8 cellular contexts compared by ENCODE assay signal in the genomic region with DNA sequence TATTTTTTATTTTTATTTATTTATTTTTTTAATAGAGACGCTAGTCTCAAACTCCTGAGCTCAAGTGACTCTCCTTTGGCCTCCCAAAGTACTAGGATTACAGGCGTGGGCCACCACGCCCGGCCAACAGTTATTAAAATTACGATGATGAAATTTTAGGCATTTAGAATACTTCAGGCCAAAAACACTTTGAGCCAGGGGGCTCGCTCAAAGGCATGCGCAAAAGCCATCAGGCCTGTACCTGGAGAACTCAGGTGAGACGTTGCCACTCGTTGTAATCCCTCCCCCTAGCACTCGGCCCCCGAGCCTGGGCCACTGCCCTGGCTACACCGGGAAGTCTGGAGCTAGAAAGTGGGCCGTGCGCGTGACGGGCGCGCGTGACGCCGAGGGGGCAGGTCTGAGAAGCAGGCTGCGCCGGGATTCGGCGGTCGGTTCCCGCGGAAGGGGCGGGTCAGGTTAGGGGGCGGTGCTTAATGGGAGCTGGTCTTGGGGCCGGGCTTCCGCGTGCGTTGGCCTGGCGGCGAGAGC. TPM values are rescaled to one million over a fixed set of nuclear protein-coding genes. Genes with fewer than 3 reads are reported as not detected.
DNase-seq lines count a peak whose midpoint lies in the region; ATAC-seq and TF ChIP-seq lines count a peak whose summit lies in the region.

No MANE protein-coding gene starts in this region.

- intact Hi-C loops in mammary epithelial cell (cut with micrococcal nuclease) = no loop called here

- dilution Hi-C loops in mammary epithelial cell (cut with HindIII; ENCODE audit: low sequenced_read_pairs) = no loop called here

- H4K20me1 ChIP-seq in mammary epithelial cell (ENCODE audit: insufficient read depth, low read length) = no peaks in the 10 kb centered on the region

- H3K36me3 ChIP-seq in mammary epithelial cell (ENCODE audit: insufficient read depth, low read length) (no peaks in the 10 kb centered on the region), iPS-20b (ENCODE audit: insufficient read depth, low read depth, low read length) (no peaks in the 10 kb centered on the region)

- H3K27me3 ChIP-seq in mammary epithelial cell (ENCODE audit: insufficient read depth, low read length) = no peaks in the 10 kb centered on the region
- no peaks in the 10 kb centered on the region for H3K27me3 ChIP-seq in iPS-20b (ENCODE audit: insufficient read depth, low read length)

- TF ChIP-seq CTCF in VCaP (conservative IDR thresholded peaks at IDR 0.05) (no peak), mammary epithelial cell (conservative IDR thresholded peaks at IDR 0.05 in 1 of 2, IDR thresholded peaks at IDR 0.05 in 1 of 2; ENCODE audit: extremely low read depth in 1 of 2, insufficient read depth in 1 of 2, low read depth in 1 of 2, low read length in 2 of 2) (no peak)

- CTCF ChIA-PET in mammary epithelial cell (lab: Charles Lee; ENCODE audit: low non-redundant PET) = interaction anchor here (0.6 kb wide), 2 partner anchors 88 kb away, joined by 3 read pairs; no protein-coding TSS in a partner anchor

- in situ Hi-C loops in ACHN (cut with HindIII; ENCODE audit: low pct_ligation_motif_present, low pct_unique_long_range_greater_than_20kb, low sequenced_read_pairs) (no loop called here), mammary epithelial cell (cut with MboI; ENCODE audit: low sequenced_read_pairs in 2 of 2) (no loop called here)

- peak overlapping the region; percentile 88 for H2AFZ ChIP-seq in mammary epithelial cell (ENCODE audit: low read depth, low read length)

- peaks cover 35% of the 10 kb centered on the region for H3K79me2 ChIP-seq in mammary epithelial cell (ENCODE audit: insufficient read depth, low read length)

- TSS peak; percentile 90 for BruUV-seq in mammary epithelial cell (replicated peaks; lab: Mats Ljungman, UMichigan)

- H3K4me3 ChIP-seq in mammary epithelial cell (replicated peaks in 1 of 3; ENCODE audit: insufficient read depth in 1 of 3, low read depth in 2 of 3, low read length in 3 of 3) = peak overlapping the region; percentile 33 to 46 (median 36)
- H3K4me3 ChIP-seq in iPS-20b (ENCODE audit: low read length) = peak overlapping the region; percentile 80
- peak overlapping the region; percentile 26 to 97 (median 46) for H3K4me3 ChIP-seq in skin epidermis

- H3K4me2 ChIP-seq in mammary epithelial cell (ENCODE audit: insufficient read depth, low read depth, low read length) = peak overlapping the region; percentile 68

- under 1% methylated on average over 18 of the region's 36 CpGs for WGBS in mammary epithelial cell (ENCODE audit: low coverage, missing lambda C conversion rate)

- H3K4me1 ChIP-seq in mammary epithelial cell (ENCODE audit: insufficient read depth, low read length) = no peaks in the 10 kb centered on the region
- H3K4me1 ChIP-seq in iPS-20b (ENCODE audit: insufficient read depth, low read length) = peaks cover 4% of the 10 kb centered on the region

- H3K9me3 ChIP-seq in mammary epithelial cell (replicated peaks; ENCODE audit: insufficient read depth, low read length) (no peaks in the 10 kb centered on the region), iPS-20b (ENCODE audit: insufficient read depth, low read depth, low read length) (no peaks in the 10 kb centered on the region)

- H3K9ac ChIP-seq in mammary epithelial cell (ENCODE audit: insufficient read depth, low read length) (peak overlapping the region; percentile 71), iPS-20b (ENCODE audit: low read depth, low read length) (peak overlapping the region; percentile 80; the same call in 1 of the 2 replicates)

- peak; percentile 95 for DNase-seq in ACHN
- DNase-seq in NCI-H2171 treated with DMSO at 0.1 percent for 48 hours (lab: John Stamatoyannopoulos, UW) = peak; percentile 98
- DNase-seq in mammary epithelial cell = peak; percentile 96

- ATAC-seq in GM18870 (IDR thresholded peaks at IDR 0.05; ENCODE audit: unreplicated experiment) = peak; percentile 83
- ATAC-seq in HG03108 (IDR thresholded peaks at IDR 0.05; ENCODE audit: unreplicated experiment) = peak; percentile 94

- peak overlapping the region; percentile 92 for H3K27ac ChIP-seq in VCaP
- H3K27ac ChIP-seq in mammary epithelial cell (ENCODE audit: insufficient read depth, low read depth, low read length) = peak overlapping the region; percentile 78
- H3K27ac ChIP-seq in iPS-20b (ENCODE audit: low read length) = no peak overlapping the region
- peak overlapping the region in 20 of 21 experiments; percentile 55 to 96 (median 91) for H3K27ac ChIP-seq in skin epidermis

RNA-seq across cellular contexts. Expression of a gene that starts 0.3 kb away (rescaled TPM):
- 10 to 100 TPM; 10.5 to 13.7 TPM for total RNA-seq in mammary epithelial cell
- 6.0 TPM for polyA plus RNA-seq in mammary epithelial cell
- 14.1 TPM for polyA minus RNA-seq in mammary epithelial cell

RNA-seq across cellular contexts. Expression of a gene that starts 46.0 kb away (rescaled TPM):
- total RNA-seq in mammary epithelial cell = 10 to 100 TPM in 1 of 2 donors, 1 to 10 TPM in 1; 9.4 to 11.7 TPM
- 8.1 TPM for polyA plus RNA-seq in mammary epithelial cell
- 10.4 TPM for polyA minus RNA-seq in mammary epithelial cell
